In genomic region chr22:30182833-30183232, GRCh38 we compare ENCODE assay signal across 24 cellular contexts.
DNase-seq lines count a peak whose midpoint lies in the region; ATAC-seq and TF ChIP-seq lines count a peak whose summit lies in the region.
"Had no signal": no experiment of that assay in that cellular context is flagged by ENCODE, and none has a peak within 500 bp of the region (broad histone marks: within the 10 kb centered on the region; RNA-seq: fewer than 3 reads in every experiment).

No MANE protein-coding gene starts in this region.

- H3K4me2 ChIP-seq in osteoblast (ENCODE audit: insufficient read depth, low read length) (no peak overlapping the region), Karpas-422 (ENCODE audit: low read depth, low read length, poor library complexity, severe bottlenecking) (no peak overlapping the region)

- H3K4me3 Mint-ChIP-seq in activated naive CD4-positive, alpha-beta T cell treated with anti-CD3 and anti-CD28 coated beads for 36 hours, result no peak overlapping the region
- H3K4me3 Mint-ChIP-seq in activated naive CD8-positive, alpha-beta T cell, result no peak overlapping the region

- H2AFZ ChIP-seq in osteoblast (ENCODE audit: low read length), result no peak overlapping the region
- H2AFZ ChIP-seq in Karpas-422 (ENCODE audit: low read length), result no peak overlapping the region
- H2AFZ ChIP-seq: parathyroid adenoma had no signal

- in situ Hi-C loops in Panc1 (cut with HindIII; ENCODE audit: low pct_unique_long_range_greater_than_20kb, low sequenced_read_pairs), result no loop called here

- no peaks in the 10 kb centered on the region for H4K20me1 ChIP-seq in osteoblast (ENCODE audit: insufficient read depth, low read length)
- no peaks in the 10 kb centered on the region for H4K20me1 ChIP-seq in Karpas-422 (ENCODE audit: insufficient read depth, low read depth, low read length)
- H4K20me1 ChIP-seq: BLaER1 treated with 17β-estradiol and CSF1 and Interleukin-3, amounts not matched to agents 10 nM and 100 nM had no signal

- peak overlapping the region; percentile 93 for H3K27ac Mint-ChIP-seq in activated naive CD4-positive, alpha-beta T cell treated with anti-CD3 and anti-CD28 coated beads for 36 hours
- H3K27ac Mint-ChIP-seq in activated naive CD4-positive, alpha-beta T cell treated with anti-CD3 and anti-CD28 coated beads, Interleukin-2, amount 50 U/mL, for 72 hours, result peak overlapping the region in 1 of 2 donors; percentile 98
- H3K27ac Mint-ChIP-seq in activated naive CD8-positive, alpha-beta T cell, result peak overlapping the region; percentile 58

- H3K9me3 ChIP-seq in Panc1 (ENCODE audit: control insufficient read depth, insufficient read depth, low read depth, low read length), result no peaks in the 10 kb centered on the region
- H3K9me3 ChIP-seq in osteoblast (ENCODE audit: low read depth, low read length), result no peaks in the 10 kb centered on the region
- H3K9me3 ChIP-seq in Karpas-422 (ENCODE audit: low read length), result no peaks in the 10 kb centered on the region
- H3K9me3 ChIP-seq: BLaER1 treated with 17β-estradiol and CSF1 and Interleukin-3, amounts not matched to agents 10 nM and 100 nM; right atrium auricular region; upper lobe of left lung had no signal

- H3K36me3 ChIP-seq in Panc1 (ENCODE audit: control insufficient read depth, insufficient read depth, low read length), result no peaks in the 10 kb centered on the region
- no peaks in the 10 kb centered on the region for H3K36me3 ChIP-seq in osteoblast (ENCODE audit: insufficient read depth, low read length)
- H3K36me3 ChIP-seq in Karpas-422 (ENCODE audit: insufficient read depth, low read length), result no peaks in the 10 kb centered on the region
- H3K36me3 ChIP-seq: BLaER1 treated with 17β-estradiol and CSF1 and Interleukin-3, amounts not matched to agents 10 nM and 100 nM; right atrium auricular region; upper lobe of left lung had no signal

- no peak for DNase-seq in activated naive CD4-positive, alpha-beta T cell treated with anti-CD3 and anti-CD28 coated beads for 36 hours
- DNase-seq in activated naive CD4-positive, alpha-beta T cell treated with anti-CD3 and anti-CD28 coated beads, Interleukin-2, amount 50 U/mL, for 72 hours (ENCODE audit: low spot score in 2 of 2), result no peak
- DNase-seq in Panc1 (ENCODE audit: low read depth, low spot score) (no peak), osteoblast (ENCODE audit: insufficient read length, low spot score, missing footprints) (no peak), Karpas-422 (no peak), HUDEP-2 (lab: John Stamatoyannopoulos, UW; ENCODE audit: unreplicated experiment in 76 of 76) (no peak)
- DNase-seq: activated gamma-delta T cell; COR-L47; effector CD4-positive, alpha-beta T cell; GDM1; HCEC 1CT; KG1; NCI-H1436; NCI-H2081 treated with DMSO at 0.1 percent for 48 hours; NCI-H345; stimulated activated CD4-positive, alpha-beta T cell treated with anti-CD3 and anti-CD28 coated beads, Interleukin-2, amount 100 ng/mL, for 48 hours; substantia nigra; upper lobe of left lung had no signal

- no peaks in the 10 kb centered on the region for H3K9me2 ChIP-seq in Karpas-422 (replicated peaks; ENCODE audit: insufficient read depth, low read length)

- no peak overlapping the region for H3K4me3 ChIP-seq in Panc1 (ENCODE audit: low read depth in 2 of 2, low read length in 2 of 2)
- H3K4me3 ChIP-seq in osteoblast (ENCODE audit: insufficient read depth, low read length), result no peak overlapping the region
- H3K4me3 ChIP-seq in Karpas-422 (ENCODE audit: low read length), result no peak overlapping the region
- H3K4me3 ChIP-seq: BLaER1 treated with 17β-estradiol and CSF1 and Interleukin-3, amounts not matched to agents 10 nM and 100 nM; right atrium auricular region; upper lobe of left lung had no signal

- H3K9me3 Mint-ChIP-seq in activated naive CD4-positive, alpha-beta T cell treated with anti-CD3 and anti-CD28 coated beads for 36 hours, result no peaks in the 10 kb centered on the region
- H3K9me3 Mint-ChIP-seq in activated naive CD4-positive, alpha-beta T cell treated with anti-CD3 and anti-CD28 coated beads, Interleukin-2, amount 50 U/mL, for 72 hours, result no peaks in the 10 kb centered on the region
- H3K9me3 Mint-ChIP-seq in activated naive CD8-positive, alpha-beta T cell (ENCODE audit: low read depth), result no peaks in the 10 kb centered on the region

- no peaks in the 10 kb centered on the region for H3K36me3 Mint-ChIP-seq in activated naive CD4-positive, alpha-beta T cell treated with anti-CD3 and anti-CD28 coated beads for 36 hours (ENCODE audit: low read depth)
- no peaks in the 10 kb centered on the region for H3K36me3 Mint-ChIP-seq in activated naive CD4-positive, alpha-beta T cell treated with anti-CD3 and anti-CD28 coated beads, Interleukin-2, amount 50 U/mL, for 72 hours
- no peaks in the 10 kb centered on the region for H3K36me3 Mint-ChIP-seq in activated naive CD8-positive, alpha-beta T cell

- H3K27me3 ChIP-seq in Panc1 (ENCODE audit: control insufficient read depth, insufficient read depth, low read length) (no peaks in the 10 kb centered on the region), osteoblast (ENCODE audit: insufficient read depth, low read length) (no peaks in the 10 kb centered on the region), Karpas-422 (ENCODE audit: low read length) (no peaks in the 10 kb centered on the region)
- H3K27me3 ChIP-seq: BLaER1 treated with 17β-estradiol and CSF1 and Interleukin-3, amounts not matched to agents 10 nM and 100 nM; right atrium auricular region; upper lobe of left lung had no signal

- H3K27me3 Mint-ChIP-seq in activated naive CD4-positive, alpha-beta T cell treated with anti-CD3 and anti-CD28 coated beads for 36 hours (ENCODE audit: low read depth), result no peaks in the 10 kb centered on the region
- no peaks in the 10 kb centered on the region for H3K27me3 Mint-ChIP-seq in activated naive CD8-positive, alpha-beta T cell

- H3K27ac ChIP-seq in Panc1 (ENCODE audit: low read length) (peak overlapping the region; percentile 75), osteoblast (ENCODE audit: low read depth, low read length) (peak overlapping the region; percentile 38), Karpas-422 (ENCODE audit: low read length) (no peak overlapping the region)
- H3K27ac ChIP-seq: BLaER1 treated with 17β-estradiol and CSF1 and Interleukin-3, amounts not matched to agents 10 nM and 100 nM; epithelial cell of prostate; parathyroid adenoma; right atrium auricular region; upper lobe of left lung had no signal

- TF ChIP-seq CTCF in Panc1 (IDR thresholded peaks at IDR 0.05), result no peak
- TF ChIP-seq CTCF in osteoblast (IDR thresholded peaks at IDR 0.05; ENCODE audit: extremely low read depth, low read depth, low read length), result no peak

- peaks cover 88% of the 10 kb centered on the region for H3K4me1 Mint-ChIP-seq in activated naive CD4-positive, alpha-beta T cell treated with anti-CD3 and anti-CD28 coated beads for 36 hours (ENCODE audit: low read depth)
- H3K4me1 Mint-ChIP-seq in activated naive CD8-positive, alpha-beta T cell (ENCODE audit: low read depth), result peaks cover 75% of the 10 kb centered on the region

- intact Hi-C loops in activated naive CD4-positive, alpha-beta T cell treated with anti-CD3 and anti-CD28 coated beads for 36 hours (cut with micrococcal nuclease), result no loop called here
- intact Hi-C loops in Panc1 (cut with micrococcal nuclease; ENCODE audit: unreplicated experiment), result no loop called here

- peaks cover 16% of the 10 kb centered on the region for H3K4me1 ChIP-seq in Panc1 (ENCODE audit: control insufficient read depth, insufficient read depth, low read length)
- H3K4me1 ChIP-seq in osteoblast (ENCODE audit: insufficient read depth, low read length), result peaks cover 11% of the 10 kb centered on the region
- no peaks in the 10 kb centered on the region for H3K4me1 ChIP-seq in Karpas-422 (ENCODE audit: low read length)
- H3K4me1 ChIP-seq: parathyroid adenoma, right atrium auricular region had no signal

- CTCF ChIA-PET in activated naive CD4-positive, alpha-beta T cell treated with anti-CD3 and anti-CD28 coated beads for 36 hours (lab: Charles Lee), result interaction anchor here (0.6 to 1.2 kb wide), 3 partner anchors 8 to 595 kb away, joined by 4 to 5 read pairs (median 4); no protein-coding TSS in a partner anchor
- CTCF ChIA-PET in Panc1 (lab: Charles Lee), result no interaction called here

- H3K79me2 ChIP-seq in osteoblast (ENCODE audit: insufficient read depth, low read length), result no peaks in the 10 kb centered on the region
- no peaks in the 10 kb centered on the region for H3K79me2 ChIP-seq in Karpas-422 (ENCODE audit: low read length)
- H3K79me2 ChIP-seq: parathyroid adenoma had no signal

- no peak for ATAC-seq in activated naive CD4-positive, alpha-beta T cell treated with anti-CD3 and anti-CD28 coated beads, Interleukin-2, amount 50 U/mL, for 72 hours
- peak; percentile 41; the same call in 1 of the 2 replicates for ATAC-seq in Panc1
- ATAC-seq in GM21390 (IDR thresholded peaks at IDR 0.05; ENCODE audit: unreplicated experiment), result no peak

- no peak overlapping the region for H3K9ac ChIP-seq in Karpas-422 (ENCODE audit: low read length)
- H3K9ac ChIP-seq: BLaER1 treated with 17β-estradiol and CSF1 and Interleukin-3, amounts not matched to agents 10 nM and 100 nM; parathyroid adenoma had no signal

- POLR2A ChIA-PET in Panc1 (lab: Charles Lee), result no interaction called here

- BruUV-seq in Panc1 (replicated peaks; lab: Mats Ljungman, UMichigan), result no TSS peak
